1 cellular context compared by ENCODE assay signal in genomic region chr17:57507828-57508227, GRCh38.
TF ChIP-seq lines count a peak whose summit lies in the region.

No MANE protein-coding gene starts in this region.

TF ChIP-seq in H1, 55 proteins besides CTCF, POLR2A, EP300 and RAD21:
- TF ChIP-seq BCL11A (IDR thresholded peaks at IDR 0.05; ENCODE audit: low read depth in 2 of 2, low read length in 2 of 2) (no peak), NRF1 (IDR thresholded peaks at IDR 0.05; ENCODE audit: low read depth, low read length) (no peak), SP1 (IDR thresholded peaks at IDR 0.05; ENCODE audit: low read depth, low read length) (no peak), PHF8 (conservative IDR thresholded peaks at IDR 0.05; ENCODE audit: low read depth, low read length) (no peak), POU5F1 (IDR thresholded peaks at IDR 0.05; ENCODE audit: low read depth, low read length) (no peak), EGR1 (IDR thresholded peaks at IDR 0.05; ENCODE audit: borderline replicate concordance, low read depth, low read length) (no peak), KDM1A (IDR thresholded peaks at IDR 0.05; ENCODE audit: borderline replicate concordance, low read length) (no peak), CHD2 (IDR thresholded peaks at IDR 0.05; ENCODE audit: low read length) (no peak), SIN3A (conservative IDR thresholded peaks at IDR 0.05 in 1 of 2, IDR thresholded peaks at IDR 0.05 in 1 of 2; ENCODE audit: low read depth in 1 of 2, low read length in 2 of 2) (no peak), MAFK (IDR thresholded peaks at IDR 0.05; ENCODE audit: low read depth, low read length) (no peak), SP4 (IDR thresholded peaks at IDR 0.05; ENCODE audit: low read length) (no peak), NANOG (IDR thresholded peaks at IDR 0.05; ENCODE audit: insufficient read depth, low read depth, low read length, poor library complexity, severe bottlenecking) (no peak), YY1 (IDR thresholded peaks at IDR 0.05; ENCODE audit: low read depth, low read length) (no peak), TAF7 (optimal IDR thresholded peaks at IDR 0.05; ENCODE audit: borderline replicate concordance, low read depth, low read length) (no peak), TEAD4 (IDR thresholded peaks at IDR 0.05; ENCODE audit: low read depth, low read length) (no peak), SRF (IDR thresholded peaks at IDR 0.05; ENCODE audit: low read depth, low read length) (no peak)
- TF ChIP-seq, protein P1, sequence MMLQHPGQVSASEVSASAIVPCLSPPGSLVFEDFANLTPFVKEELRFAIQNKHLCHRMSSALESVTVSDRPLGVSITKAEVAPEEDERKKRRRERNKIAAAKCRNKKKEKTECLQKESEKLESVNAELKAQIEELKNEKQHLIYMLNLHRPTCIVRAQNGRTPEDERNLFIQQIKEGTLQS (IDR thresholded peaks at IDR 0.05; ENCODE audit: insufficient read depth, low read depth, low read length), result no peak
